ENCODE assay signal across 8 cellular contexts in the genomic region with DNA sequence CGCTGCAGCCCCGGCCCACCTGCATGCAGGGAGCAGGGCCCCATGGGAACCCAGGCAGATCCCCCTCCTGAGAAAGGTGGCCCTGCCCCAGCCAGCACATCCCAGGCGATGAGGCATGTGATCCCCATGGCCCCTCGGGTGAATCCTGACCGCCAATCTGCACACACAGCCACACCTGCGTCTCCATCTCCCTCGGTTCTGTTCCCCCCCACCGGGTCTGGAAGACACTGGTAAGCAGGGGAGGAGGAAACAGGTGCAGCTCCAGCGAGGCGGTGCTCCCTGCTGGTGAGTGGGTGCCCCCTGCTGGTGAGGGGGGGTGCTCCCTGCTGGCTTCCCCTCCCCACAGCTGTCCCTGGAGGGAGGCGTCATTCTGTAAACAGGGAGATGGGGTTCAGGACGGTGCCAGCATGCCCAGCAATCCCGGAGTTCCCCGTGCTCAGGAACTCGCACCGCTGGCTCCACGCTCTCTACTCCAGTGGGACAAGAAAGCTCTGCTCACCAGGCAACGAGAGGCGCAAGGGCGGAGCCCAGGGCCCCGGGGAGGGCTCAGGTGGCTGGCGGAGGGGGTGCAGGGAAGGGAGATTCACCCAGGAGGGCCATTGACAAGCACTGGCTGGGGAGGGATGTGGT. TPM values are rescaled to one million over a fixed set of nuclear protein-coding genes. Genes with fewer than 3 reads are reported as not detected.
DNase-seq lines count a peak whose midpoint lies in the region; ATAC-seq and TF ChIP-seq lines count a peak whose summit lies in the region.

No MANE protein-coding gene starts in this region.

- H3K4me1 ChIP-seq in OCI-LY7 (ENCODE audit: insufficient read depth, low read length, poor library complexity, severe bottlenecking) (peaks cover 20% of the 10 kb centered on the region), osteoblast (ENCODE audit: insufficient read depth, low read length) (no peaks in the 10 kb centered on the region), tibial artery (peaks cover 0 to 11% (median 0%) of the 10 kb centered on the region in 4 donors)

- no TSS peak for BruUV-seq in OCI-LY7 (replicated peaks; lab: Mats Ljungman, UMichigan)

- H3K9me3 ChIP-seq in OCI-LY7 (ENCODE audit: low read length) (no peaks in the 10 kb centered on the region), osteoblast (ENCODE audit: low read depth, low read length) (no peaks in the 10 kb centered on the region), tibial artery (no peaks in the 10 kb centered on the region)

- no peak overlapping the region for H3K4me3 ChIP-seq in OCI-LY7 (ENCODE audit: low read depth, low read length, poor library complexity, severe bottlenecking)
- no peak overlapping the region for H3K4me3 ChIP-seq in fibroblast of the aortic adventitia (ENCODE audit: low read depth, low read length)
- no peak overlapping the region for H3K4me3 ChIP-seq in osteoblast (ENCODE audit: insufficient read depth, low read length)
- H3K4me3 ChIP-seq in tibial artery: no peak overlapping the region

- peaks cover 2% of the 10 kb centered on the region for H3K4me1 Mint-ChIP-seq in activated T-cell treated with anti-CD3 and anti-CD28 coated beads, Interleukin-2, amount 50 U/mL, for 4 hours (ENCODE audit: low read depth)

- no peaks in the 10 kb centered on the region for H4K20me1 ChIP-seq in OCI-LY7 (ENCODE audit: insufficient read depth, low read length)
- no peaks in the 10 kb centered on the region for H4K20me1 ChIP-seq in osteoblast (ENCODE audit: insufficient read depth, low read length)

- CTCF ChIA-PET in OCI-LY7 (lab: Charles Lee; ENCODE audit: unreplicated experiment): interaction anchor here (0.8 kb wide), 1 partner anchor 28 kb away, joined by 4 read pairs; no protein-coding TSS in a partner anchor

- intact Hi-C loops in OCI-LY7 (cut with micrococcal nuclease; ENCODE audit: unreplicated experiment): loop anchor here (1.0 kb wide), 3 partner anchors 27 to 87 kb away; no protein-coding TSS in a partner anchor
- intact Hi-C loops in tibial artery (cut with DNase I; ENCODE audit: low total_unique reads): no loop called here

- H3K4me2 ChIP-seq in OCI-LY7 (ENCODE audit: low read length): peak overlapping the region; percentile 36; the same call in 1 of the 2 replicates
- H3K4me2 ChIP-seq in osteoblast (ENCODE audit: insufficient read depth, low read length): no peak overlapping the region

- POLR2A ChIA-PET in OCI-LY7 (lab: Charles Lee): interaction anchor here (0.7 kb wide), 1 partner anchor 35 kb away, joined by 3 read pairs; no protein-coding TSS in a partner anchor

- H3K27me3 Mint-ChIP-seq in activated T-cell treated with anti-CD3 and anti-CD28 coated beads, Interleukin-2, amount 50 U/mL, for 4 hours (ENCODE audit: low read depth): peaks cover 5% of the 10 kb centered on the region

- H2AFZ ChIP-seq in OCI-LY7 (ENCODE audit: low read length) (no peak overlapping the region), osteoblast (ENCODE audit: low read length) (no peak overlapping the region)

- no peaks in the 10 kb centered on the region for H3K9me2 ChIP-seq in OCI-LY7 (ENCODE audit: insufficient read depth, low read length)

- TF ChIP-seq CTCF in OCI-LY7 (conservative IDR thresholded peaks at IDR 0.05; ENCODE audit: low read length): peak; percentile 92
- peak; percentile 73 for TF ChIP-seq CTCF in fibroblast of the aortic adventitia (IDR thresholded peaks at IDR 0.05; ENCODE audit: insufficient read depth, low read length)
- peak; percentile 61 for TF ChIP-seq CTCF in osteoblast (IDR thresholded peaks at IDR 0.05; ENCODE audit: extremely low read depth, low read depth, low read length)
- peak; percentile 41 to 52 for TF ChIP-seq CTCF in tibial artery (IDR thresholded peaks at IDR 0.05)

- H3K79me2 ChIP-seq in OCI-LY7 (ENCODE audit: insufficient read depth, low read depth, low read length): no peaks in the 10 kb centered on the region
- H3K79me2 ChIP-seq in osteoblast (ENCODE audit: insufficient read depth, low read length): no peaks in the 10 kb centered on the region

- no peak overlapping the region for H3K27ac ChIP-seq in OCI-LY7 (ENCODE audit: low read depth, low read length, poor library complexity, severe bottlenecking)
- H3K27ac ChIP-seq in osteoblast (ENCODE audit: low read depth, low read length): no peak overlapping the region
- no peak overlapping the region for H3K27ac ChIP-seq in tibial artery

- H3K36me3 Mint-ChIP-seq in activated T-cell treated with anti-CD3 and anti-CD28 coated beads, Interleukin-2, amount 50 U/mL, for 4 hours (ENCODE audit: insufficient read depth): no peaks in the 10 kb centered on the region

- DNase-seq in 8988T (peak; percentile 98), HuH-7 (ENCODE audit: low spot score) (peak; percentile 86), OCI-LY7 (ENCODE audit: low spot score) (peak; percentile 90), fibroblast of the aortic adventitia (ENCODE audit: low read depth) (peak; percentile 43), osteoblast (ENCODE audit: insufficient read length, low spot score, missing footprints) (peak; percentile 96), tibial artery (peak in 1 of 2 donors; percentile 62)
- DNase-seq in activated T-cell treated with anti-CD3 and anti-CD28 coated beads, Interleukin-2, amount 50 U/mL, for 4 hours: peak; percentile 87

- ATAC-seq in GM18868 (IDR thresholded peaks at IDR 0.05; ENCODE audit: unreplicated experiment): peak; percentile 84
- peak; percentile 78 to 93 for ATAC-seq in activated T-cell treated with anti-CD3 and anti-CD28 coated beads, Interleukin-2, amount 50 U/mL, for 4 hours

- H3K4me3 Mint-ChIP-seq in activated T-cell treated with anti-CD3 and anti-CD28 coated beads, Interleukin-2, amount 50 U/mL, for 4 hours: no peak overlapping the region

- H3K27me3 ChIP-seq in osteoblast (ENCODE audit: insufficient read depth, low read length) (peaks cover 9% of the 10 kb centered on the region), tibial artery (peaks cover 0 to 73% of the 10 kb centered on the region in 2 donors)

- H3K9me3 Mint-ChIP-seq in activated T-cell treated with anti-CD3 and anti-CD28 coated beads, Interleukin-2, amount 50 U/mL, for 4 hours: no peaks in the 10 kb centered on the region

- H3K36me3 ChIP-seq in OCI-LY7 (ENCODE audit: insufficient read depth, low read length): no peaks in the 10 kb centered on the region
- no peaks in the 10 kb centered on the region for H3K36me3 ChIP-seq in osteoblast (ENCODE audit: insufficient read depth, low read length)
- no peaks in the 10 kb centered on the region for H3K36me3 ChIP-seq in tibial artery

RNA-seq across cellular contexts. Expression of gene SLC12A7, which starts 28.4 kb away (rescaled TPM):
- total RNA-seq in OCI-LY7 (2014; rRNA removed; shearing (Covaris generic)): not detected in 2 replicates
- total RNA-seq in OCI-LY7 (2022) (0.06 TPM in 1 of 2 replicates, not detected in the other), fibroblast of the aortic adventitia (ENCODE audit: low replicate concordance) (3.4 and 9.8 TPM in 2 replicates), osteoblast (6.9 and 8.0 TPM in 2 replicates)
- 10 to 100 TPM; 13.6 to 26.8 (median 18.5) TPM for total RNA-seq in activated T-cell treated with anti-CD3 and anti-CD28 coated beads, Interleukin-2, amount 50 U/mL, for 4 hours
